In the genomic region with DNA sequence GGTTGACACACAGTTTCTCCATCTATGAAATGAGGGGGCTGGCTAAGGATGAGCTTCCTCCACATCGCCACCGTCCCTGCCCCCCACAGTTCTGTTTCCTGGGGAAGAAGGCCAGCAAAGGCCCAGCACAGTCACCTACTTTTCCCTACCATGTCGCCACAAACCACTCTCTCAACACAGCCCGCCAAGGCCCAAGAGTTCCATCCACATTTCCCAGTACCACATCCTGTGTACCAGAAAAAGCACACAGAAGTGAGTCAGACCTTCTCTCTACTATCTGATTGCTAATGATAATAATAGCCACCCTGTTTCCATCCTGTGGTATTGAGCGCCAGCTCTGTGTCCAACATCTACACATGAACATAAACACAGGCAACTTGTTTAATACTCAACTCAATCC, we compare ENCODE assay signal across 10 cellular contexts. TPM values are rescaled to one million over a fixed set of nuclear protein-coding genes. Genes with fewer than 3 reads are reported as not detected.
A peak's percentile ranks its signal among the peaks of the same experiment; 100 is the strongest.
DNase-seq lines count a peak whose midpoint lies in the region; ATAC-seq, FAIRE-seq and TF ChIP-seq lines count a peak whose summit lies in the region.
"Had no signal": no experiment of that assay in that cellular context is flagged by ENCODE, and none has a peak within 500 bp of the region (broad histone marks: within the 10 kb centered on the region; RNA-seq: fewer than 3 reads in every experiment).

No MANE protein-coding gene starts in this region.

- CTCF ChIA-PET in activated CD4-positive, alpha-beta memory T cell treated with anti-CD3 and anti-CD28 coated beads, Interleukin-2, amount 10 ng/mL, durations not matched to agents 7 days and 5 days (lab: Charles Lee): interaction anchor here (1.0 to 1.2 kb wide), 2 partner anchors 29 to 128 kb away, joined by 3 read pairs; no protein-coding TSS in a partner anchor
- CTCF ChIA-PET in HepG2 (lab: Yijun Ruan, JAX; ENCODE audit: low intra/inter-chr PET ratio, low total read pairs): no interaction called here

- DNase-seq in CD1c-positive myeloid dendritic cell (ENCODE audit: extremely low spot score) (peak; percentile 41), HepG2 (ENCODE audit: low spot score) (peak; percentile 56), retina (no peak), tibial nerve (ENCODE audit: low spot score in 2 of 2) (no peak), 8988T (no peak)
- DNase-seq in activated CD4-positive, alpha-beta memory T cell treated with anti-CD3 and anti-CD28 coated beads, Interleukin-2, amount 10 ng/mL, durations not matched to agents 7 days and 5 days: peak; percentile 73
- DNase-seq: NCI-H345 had no signal

- TF ChIP-seq CTCF in HepG2 (CRISPR knock-in tag; IDR thresholded peaks at IDR 0.05) (no peak), tibial nerve (IDR thresholded peaks at IDR 0.05) (no peak)

- TF ChIP-seq POLR2A in HepG2 (IDR thresholded peaks at IDR 0.05; ENCODE audit: insufficient read depth in 1 of 2, low read depth in 2 of 2, low read length in 2 of 2) (no peak), tibial nerve (IDR thresholded peaks at IDR 0.05) (no peak)

- ATAC-seq in HepG2 (no peak; the same call in 2 of the 3 replicates), HG03175 (IDR thresholded peaks at IDR 0.05; ENCODE audit: unreplicated experiment) (no peak)
- ATAC-seq: sciatic nerve had no signal

- no peak for FAIRE-seq in HepG2 (lab: Jason Lieb, UNC)

- TF ChIP-seq EP300 in HepG2 (IDR thresholded peaks at IDR 0.05; ENCODE audit: low read depth in 2 of 2, low read length in 2 of 2) (peak in 1 of 2 experiments; percentile 28; a peak in 1 of 4 replicates), HepG2 (CRISPR knock-in tag; IDR thresholded peaks at IDR 0.05; ENCODE audit: borderline replicate concordance) (no peak), tibial nerve (IDR thresholded peaks at IDR 0.05) (no peak)

- no peaks in the 10 kb centered on the region for H3K9me3 Mint-ChIP-seq in IgD-negative memory B cell
- peaks cover 20% of the 10 kb centered on the region for H3K9me3 Mint-ChIP-seq in activated CD4-positive, alpha-beta memory T cell treated with anti-CD3 and anti-CD28 coated beads, Interleukin-2, amount 10 ng/mL, durations not matched to agents 7 days and 5 days

- H3K36me3 Mint-ChIP-seq in IgD-negative memory B cell: no peaks in the 10 kb centered on the region
- H3K36me3 Mint-ChIP-seq in activated CD4-positive, alpha-beta memory T cell treated with anti-CD3 and anti-CD28 coated beads, Interleukin-2, amount 10 ng/mL, durations not matched to agents 7 days and 5 days (ENCODE audit: low read depth): peaks cover 14% of the 10 kb centered on the region

- H4K20me1 ChIP-seq in HepG2 (ENCODE audit: insufficient read depth, low read length): no peaks in the 10 kb centered on the region

- intact Hi-C loops in HepG2 (cut with micrococcal nuclease; ENCODE audit: unreplicated experiment): no loop called here

- H3K27me3 Mint-ChIP-seq in IgD-negative memory B cell: peaks cover 1% of the 10 kb centered on the region
- peaks cover 9% of the 10 kb centered on the region for H3K27me3 Mint-ChIP-seq in activated CD4-positive, alpha-beta memory T cell treated with anti-CD3 and anti-CD28 coated beads, Interleukin-2, amount 10 ng/mL, durations not matched to agents 7 days and 5 days

- H2AFZ ChIP-seq in HepG2 (ENCODE audit: low read length): no peak overlapping the region

- H3K27me3 ChIP-seq in HepG2 (ENCODE audit: control insufficient read depth in 1 of 2, insufficient read depth in 2 of 2, low read length in 2 of 2) (no peaks in the 10 kb centered on the region; a peak in 1 of 5 replicates), tibial nerve (no peaks in the 10 kb centered on the region)

- no peaks in the 10 kb centered on the region; the same call in 1 of the 2 replicates for H3K9me3 ChIP-seq in HepG2 (ENCODE audit: low read length)
- H3K9me3 ChIP-seq in tibial nerve: no peaks in the 10 kb centered on the region

- POLR2A ChIA-PET in activated CD4-positive, alpha-beta memory T cell treated with anti-CD3 and anti-CD28 coated beads, Interleukin-2, amount 10 ng/mL, durations not matched to agents 7 days and 5 days (lab: Charles Lee): interaction anchor here (0.7 to 2.4 kb wide), 12 partner anchors 11 to 392 kb away, joined by 3 to 16 read pairs (median 4); no protein-coding TSS in a partner anchor
- POLR2A ChIA-PET in HepG2 (lab: Yijun Ruan, JAX): no interaction called here

- TF ChIP-seq RAD21 in HepG2 (CRISPR knock-in tag; IDR thresholded peaks at IDR 0.05): no peak

- peaks cover 0 to 4% (median 2%) of the 10 kb centered on the region in 3 donors for H3K4me1 Mint-ChIP-seq in IgD-negative memory B cell
- H3K4me1 Mint-ChIP-seq in activated CD4-positive, alpha-beta memory T cell treated with anti-CD3 and anti-CD28 coated beads, Interleukin-2, amount 10 ng/mL, durations not matched to agents 7 days and 5 days: peaks cover 59% of the 10 kb centered on the region

- H3K4me1 ChIP-seq in HepG2 (ENCODE audit: insufficient read depth, low read length): peaks cover 70% of the 10 kb centered on the region
- peaks cover 0 to 13% (median 11%) of the 10 kb centered on the region in 4 donors for H3K4me1 ChIP-seq in tibial nerve

- BruUV-seq in HepG2 (replicated peaks; lab: Mats Ljungman, UMichigan): no TSS peak

- H3K4me3 ChIP-seq in HepG2 (replicated peaks in 1 of 3; ENCODE audit: insufficient read depth in 1 of 3, low read depth in 2 of 3, low read length in 3 of 3) (no peak overlapping the region), tibial nerve (no peak overlapping the region)

- H3K36me3 ChIP-seq in HepG2 (replicated peaks in 1 of 2; ENCODE audit: control insufficient read depth in 1 of 2, insufficient read depth in 2 of 2, low read length in 2 of 2) (no peaks in the 10 kb centered on the region), tibial nerve (no peaks in the 10 kb centered on the region)

- WGBS in HepG2 (ENCODE audit: low lambda C conversion rate): 24% methylated on average over 5 of the region's 5 CpGs
- 76 to 81% methylated on average over 5 of the region's 5 CpGs for whole genome bisulfite sequencing in tibial nerve, 2 donors

- peak overlapping the region in 2 of 3 donors; percentile 64 for H3K27ac Mint-ChIP-seq in IgD-negative memory B cell
- H3K27ac Mint-ChIP-seq in activated CD4-positive, alpha-beta memory T cell treated with anti-CD3 and anti-CD28 coated beads, Interleukin-2, amount 10 ng/mL, durations not matched to agents 7 days and 5 days: peak overlapping the region; percentile 61

- no peak overlapping the region for H3K9ac ChIP-seq in HepG2 (ENCODE audit: insufficient read depth, low read depth, low read length)

- H3K4me2 ChIP-seq in HepG2 (ENCODE audit: low read depth, low read length): no peak overlapping the region

- no peaks in the 10 kb centered on the region for H3K79me2 ChIP-seq in HepG2 (ENCODE audit: insufficient read depth, low read length)

- no peak overlapping the region for H3K27ac ChIP-seq in HepG2 (ENCODE audit: extremely low read length, insufficient read depth, low read length)
- no peak overlapping the region for H3K27ac ChIP-seq in tibial nerve

- in situ Hi-C loops in HepG2 (cut with HindIII; ENCODE audit: extremely low pct_ligation_motif_present, low pct_unique_long_range_greater_than_20kb): no loop called here

- no peak overlapping the region for H3K4me3 Mint-ChIP-seq in IgD-negative memory B cell
- H3K4me3 Mint-ChIP-seq in activated CD4-positive, alpha-beta memory T cell treated with anti-CD3 and anti-CD28 coated beads, Interleukin-2, amount 10 ng/mL, durations not matched to agents 7 days and 5 days: no peak overlapping the region

TF ChIP-seq in HepG2, 621 proteins besides CTCF, POLR2A, EP300 and RAD21 (continues in another document):
- TF ChIP-seq SPEN (CRISPR knock-in tag; IDR thresholded peaks at IDR 0.05; ENCODE audit: low read depth) (no peak), ETV5 (CRISPR knock-in tag; IDR thresholded peaks at IDR 0.05; ENCODE audit: borderline replicate concordance) (peak; percentile 60; the same call in 1 of the 2 replicates), FOSL2 (CRISPR knock-in tag; IDR thresholded peaks at IDR 0.05) (peak; percentile 66)

RNA-seq across cellular contexts. Expression of a gene that starts 30.3 kb away (rescaled TPM):
- polyA plus RNA-seq in IgD-negative memory B cell (6.3 TPM), HepG2 (2011; rRNA removed) (6.2 and 8.1 TPM in 2 replicates)
- 10 to 100 TPM; 65.0 to 69.2 TPM for total RNA-seq in activated CD4-positive, alpha-beta memory T cell treated with anti-CD3 and anti-CD28 coated beads, Interleukin-2, amount 10 ng/mL, durations not matched to agents 7 days and 5 days
- total RNA-seq in HepG2 (2016; rRNA removed; fragmentation: Illumina TruSeq; extraction: Trizol) (13.5 and 17.5 TPM in 2 replicates), tibial nerve (10 to 100 TPM; 13.8 to 20.1 (median 17.2) TPM)
- total RNA-seq in HepG2 (2016; cell fraction: cytosol; rRNA removed; fragmentation: Illumina TruSeq; extraction: Trizol; ENCODE audit: low read depth): 3.3 and 3.4 TPM in 2 replicates
- total RNA-seq in HepG2 (2016; cell fraction: insoluble cytoplasmic fraction; rRNA removed; fragmentation: Illumina TruSeq; extraction: Trizol): 14.9 and 16.1 TPM in 2 replicates
- 10.8 and 11.9 TPM in 2 replicates for total RNA-seq in HepG2 (2016; cell fraction: membrane; rRNA removed; fragmentation: Illumina TruSeq; extraction: Trizol)
- total RNA-seq in HepG2 (2016; cell fraction: nucleus; rRNA removed; fragmentation: Illumina TruSeq; extraction: Trizol): 15.0 and 15.3 TPM in 2 replicates
- 3.4 and 5.1 TPM in 2 replicates for polyA plus RNA-seq in HepG2 (2011; cell fraction: cytosol; rRNA removed)
- 22.0 and 24.2 TPM in 2 replicates for polyA plus RNA-seq in HepG2 (2011; cell fraction: nucleus; rRNA removed)
- polyA plus RNA-seq in HepG2 (2012): 14.6 and 19.5 TPM in 2 replicates
- polyA plus RNA-seq in HepG2 (2016; cell fraction: cytosol; fragmentation: Illumina TruSeq; extraction: Trizol; ENCODE audit: low read depth): 1.9 and 2.1 TPM in 2 replicates
- polyA plus RNA-seq in HepG2 (2016; cell fraction: insoluble cytoplasmic fraction; fragmentation: Illumina TruSeq; extraction: Trizol; ENCODE audit: low read depth): 20.1 and 30.7 TPM in 2 replicates
- polyA plus RNA-seq in HepG2 (2016; cell fraction: membrane; fragmentation: Illumina TruSeq; extraction: Trizol; ENCODE audit: low read depth): 5.4 and 6.0 TPM in 2 replicates
- 23.1 and 30.5 TPM in 2 replicates for polyA plus RNA-seq in HepG2 (2016; cell fraction: nucleus; fragmentation: Illumina TruSeq; extraction: Trizol; ENCODE audit: insufficient read depth, low read depth)
- polyA minus RNA-seq in HepG2 (2011; rRNA and poly(A)+ RNA removed; ENCODE audit: low replicate concordance): 26.0 and 33.5 TPM in 2 replicates
- polyA minus RNA-seq in HepG2 (2011; cell fraction: cytosol; rRNA and poly(A)+ RNA removed): 17.1 and 17.5 TPM in 2 replicates
- polyA minus RNA-seq in HepG2 (2011; cell fraction: nucleus; rRNA and poly(A)+ RNA removed): 20.3 and 23.0 TPM in 2 replicates

Comparison
In these comparisons a context has a peak if more than half of its experiments do, and no peak if none do; other contexts are left out.
1. DNase-seq: peak in CD1c-positive myeloid dendritic cell (single experiment), activated CD4-positive, alpha-beta memory T cell treated with anti-CD3 and anti-CD28 coated beads, Interleukin-2, amount 10 ng/mL, durations not matched to agents 7 days and 5 days (single experiment) and HepG2 (single experiment); none in retina (single experiment), tibial nerve (0 of 2) and 8988T (single experiment).